18 cellular contexts compared by ENCODE assay signal in the genomic region with DNA sequence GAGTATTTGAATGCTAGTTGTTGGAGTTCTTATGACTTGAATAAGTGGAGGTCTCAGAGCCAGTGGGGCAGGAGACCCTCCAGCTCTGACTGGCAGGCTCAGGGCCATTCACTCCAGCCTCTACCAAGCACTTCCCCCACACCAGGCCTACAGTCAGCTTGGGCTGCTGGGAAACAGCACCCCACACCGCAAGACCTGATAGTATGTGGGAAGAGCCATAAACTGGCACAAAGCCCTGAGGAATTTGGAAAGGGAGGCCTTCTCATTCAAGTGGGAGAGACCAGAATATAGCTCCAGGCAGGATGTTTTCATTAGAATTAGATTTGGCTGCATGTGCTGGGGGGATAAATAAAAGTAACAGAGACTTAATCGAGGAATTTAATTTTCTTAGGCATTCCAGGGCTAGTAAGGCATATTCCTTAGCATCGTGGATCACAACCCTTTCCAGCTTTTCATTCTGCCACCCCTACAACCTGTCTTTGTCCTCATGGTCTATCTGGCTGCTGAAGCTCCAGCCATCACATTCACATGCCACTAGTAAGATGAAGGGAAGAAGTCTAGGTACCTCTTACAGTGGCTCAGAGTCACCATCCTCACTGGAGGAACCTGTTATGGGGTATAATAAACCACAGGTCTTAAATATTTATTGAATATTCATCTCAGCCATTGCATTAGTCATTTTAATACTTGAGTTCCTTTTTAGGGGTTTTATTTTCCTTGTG. TPM values are rescaled to one million over a fixed set of nuclear protein-coding genes. Genes with fewer than 3 reads are reported as not detected.
"Had no signal": no experiment of that assay in that cellular context is flagged by ENCODE, and none has a peak within 500 bp of the region (broad histone marks: within the 10 kb centered on the region; RNA-seq: fewer than 3 reads in every experiment).

No MANE protein-coding gene starts in this region.

- H3K36me3 Mint-ChIP-seq: naive thymus-derived CD8-positive, alpha-beta T cell; type B pancreatic cell had no signal

- DNase-seq: cerebellar nuclear complex; effector memory CD8-positive, alpha-beta T cell; esophagus squamous epithelium; heart left ventricle; hippocampal formation; left colon; left ventricle myocardium superior; mucosa of descending colon; naive thymus-derived CD8-positive, alpha-beta T cell; small intestine; stimulated activated CD4-positive, alpha-beta T cell treated with anti-CD3 and anti-CD28 coated beads, Interleukin-12 subunit alpha, Interleukin-12 subunit beta, amount 100 ng/mL, for 4 hours; stimulated activated naive CD8-positive, alpha-beta T cell treated with anti-CD3 and anti-CD28 coated beads, Interleukin-15, Interleukin-2, amounts not matched to agents 100 U/mL and 50 U/mL, for 24 hours; thyroid gland had no signal

- H3K9me3 ChIP-seq: esophagus squamous epithelium, mucosa of descending colon, neutrophil, suprapubic skin, thyroid gland had no signal

- H3K27me3 ChIP-seq: heart left ventricle, neutrophil, thyroid gland had no signal

- H3K4me1 ChIP-seq: esophagus squamous epithelium, suprapubic skin had no signal

- H3K27ac Mint-ChIP-seq: dendritic cell treated with granulocyte-macrophage colony-stimulating factor and Interleukin-4, amounts not matched to agents 40 ng/mL and 50 ng/mL, for 4 days; effector memory CD8-positive, alpha-beta T cell; type B pancreatic cell had no signal

- H3K4me1 Mint-ChIP-seq: naive thymus-derived CD8-positive, alpha-beta T cell had no signal

- H3K4me3 Mint-ChIP-seq: dendritic cell treated with granulocyte-macrophage colony-stimulating factor and Interleukin-4, amounts not matched to agents 40 ng/mL and 50 ng/mL, for 4 days; effector memory CD8-positive, alpha-beta T cell; naive thymus-derived CD8-positive, alpha-beta T cell; type B pancreatic cell had no signal

- H3K27ac ChIP-seq: esophagus squamous epithelium, heart left ventricle, neutrophil, suprapubic skin, thyroid gland had no signal

- H3K4me3 ChIP-seq: esophagus squamous epithelium, heart left ventricle, mucosa of descending colon, suprapubic skin, thyroid gland had no signal

- H3K36me3 ChIP-seq: neutrophil, suprapubic skin, thyroid gland had no signal

- H3K9me3 Mint-ChIP-seq: dendritic cell treated with granulocyte-macrophage colony-stimulating factor and Interleukin-4, amounts not matched to agents 40 ng/mL and 50 ng/mL, for 4 days; effector memory CD8-positive, alpha-beta T cell; naive thymus-derived CD8-positive, alpha-beta T cell; type B pancreatic cell had no signal

- ATAC-seq: effector memory CD8-positive, alpha-beta T cell; left colon; left ventricle myocardium superior; mucosa of descending colon; naive thymus-derived CD8-positive, alpha-beta T cell; stimulated activated naive CD8-positive, alpha-beta T cell treated with anti-CD3 and anti-CD28 coated beads, Interleukin-15, Interleukin-2, amounts not matched to agents 100 U/mL and 50 U/mL, for 24 hours had no signal

- H3K27me3 Mint-ChIP-seq: dendritic cell treated with granulocyte-macrophage colony-stimulating factor and Interleukin-4, amounts not matched to agents 40 ng/mL and 50 ng/mL, for 4 days had no signal

RNA-seq across cellular contexts. Expression of gene TMOD1, which starts 47.5 kb away (rescaled TPM):
- total RNA-seq: osteocyte had no signal
